Comparison of ENCODE assay signal across 18 cellular contexts in the genomic region with DNA sequence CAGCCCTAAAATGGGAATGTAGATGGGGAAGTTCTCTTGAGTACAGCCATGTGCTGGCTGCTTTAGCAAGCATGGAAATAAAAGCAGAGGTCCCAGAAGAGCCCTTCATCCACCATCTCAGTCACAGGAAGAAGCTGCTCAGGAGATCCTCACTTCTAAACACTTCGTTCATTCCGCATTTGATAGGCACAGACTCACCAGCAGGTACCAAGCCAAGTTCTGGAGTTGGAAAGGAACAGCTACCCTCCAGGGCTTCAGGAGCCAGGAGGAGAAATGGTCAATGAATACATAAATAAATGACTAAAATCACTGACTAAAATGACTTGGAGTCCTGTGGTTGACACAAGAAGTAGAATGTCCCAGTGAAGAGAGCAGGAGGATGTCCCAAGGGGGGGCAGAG. TPM values are rescaled to one million over a fixed set of nuclear protein-coding genes. Genes with fewer than 3 reads are reported as not detected.
A peak's percentile ranks its signal among the peaks of the same experiment; 100 is the strongest.
DNase-seq lines count a peak whose midpoint lies in the region; ATAC-seq and TF ChIP-seq lines count a peak whose summit lies in the region.
"Had no signal": no experiment of that assay in that cellular context is flagged by ENCODE, and none has a peak within 500 bp of the region (broad histone marks: within the 10 kb centered on the region; RNA-seq: fewer than 3 reads in every experiment).

No MANE protein-coding gene starts in this region.

- TF ChIP-seq EP300 in esophagus muscularis mucosa (IDR thresholded peaks at IDR 0.05): no peak

- in situ Hi-C loops in brain microvascular endothelial cell (cut with HindIII; ENCODE audit: low pct_ligation_motif_present, low sequenced_read_pairs): no loop called here

- intact Hi-C loops in esophagus muscularis mucosa (cut with DNase I): no loop called here

- no peaks in the 10 kb centered on the region for H3K9me3 ChIP-seq in SK-N-MC (ENCODE audit: low read depth, low read length)
- no peaks in the 10 kb centered on the region for H3K9me3 ChIP-seq in esophagus muscularis mucosa
- H3K9me3 ChIP-seq: A549, Peyer's patch had no signal

- no peak overlapping the region for H3K9ac ChIP-seq in SK-N-MC (ENCODE audit: insufficient read length)

- no peak for TF ChIP-seq CTCF in esophagus muscularis mucosa (IDR thresholded peaks at IDR 0.05)
- no peak for TF ChIP-seq CTCF in brain microvascular endothelial cell (IDR thresholded peaks at IDR 0.05; ENCODE audit: low read depth, low read length, missing control alignments)

- peaks cover 58% of the 10 kb centered on the region for H3K4me1 Mint-ChIP-seq in activated naive CD4-positive, alpha-beta T cell treated with anti-CD3 and anti-CD28 coated beads, Interleukin-2, amount 50 U/mL, for 24 hours

- H3K27ac ChIP-seq in SK-N-MC (0 out of 2 replicates have a peak overlapping the region, but pooled peaks have one; percentile 48), esophagus muscularis mucosa (replicated peaks in 1 of 4) (peak overlapping the region; percentile 11 to 64 (median 36)), brain microvascular endothelial cell (no peak overlapping the region)
- H3K27ac ChIP-seq: A549, C4-2B, Peyer's patch had no signal

- H3K4me3 Mint-ChIP-seq in activated naive CD4-positive, alpha-beta T cell treated with anti-CD3 and anti-CD28 coated beads, Interleukin-2, amount 50 U/mL, for 24 hours: peak overlapping the region; percentile 79

- H3K4me3 ChIP-seq in SK-N-MC (no peak overlapping the region; the same call in 1 of the 2 replicates), esophagus muscularis mucosa (no peak overlapping the region), brain microvascular endothelial cell (ENCODE audit: low read depth, low read length) (no peak overlapping the region)
- H3K4me3 ChIP-seq: A549, Peyer's patch had no signal

- H3K4me1 ChIP-seq in esophagus muscularis mucosa: peaks cover 0 to 70% (median 30%) of the 10 kb centered on the region in 4 donors
- H3K4me1 ChIP-seq: Peyer's patch had no signal

- H3K36me3 ChIP-seq in SK-N-MC (ENCODE audit: insufficient read depth, low read length): peaks cover 35% of the 10 kb centered on the region; the same call in 1 of the 2 replicates
- peaks cover 39 to 64% (median 44%) of the 10 kb centered on the region in 4 donors for H3K36me3 ChIP-seq in esophagus muscularis mucosa
- H3K36me3 ChIP-seq in brain microvascular endothelial cell (replicated peaks): no peaks in the 10 kb centered on the region

- H3K27me3 Mint-ChIP-seq in activated naive CD4-positive, alpha-beta T cell treated with anti-CD3 and anti-CD28 coated beads, Interleukin-2, amount 50 U/mL, for 24 hours: no peaks in the 10 kb centered on the region

- peak overlapping the region; percentile 68 for H3K27ac Mint-ChIP-seq in activated naive CD4-positive, alpha-beta T cell treated with anti-CD3 and anti-CD28 coated beads, Interleukin-2, amount 50 U/mL, for 24 hours

- H3K9me3 Mint-ChIP-seq in activated naive CD4-positive, alpha-beta T cell treated with anti-CD3 and anti-CD28 coated beads, Interleukin-2, amount 50 U/mL, for 24 hours: no peaks in the 10 kb centered on the region

- 65% methylated on average over 2 of the region's 2 CpGs for WGBS in esophagus muscularis mucosa

- ATAC-seq in GM19467 (IDR thresholded peaks at IDR 0.05; ENCODE audit: unreplicated experiment): no peak
- ATAC-seq: A549, HCT116 had no signal

- no peak for TF ChIP-seq POLR2A in esophagus muscularis mucosa (IDR thresholded peaks at IDR 0.05; ENCODE audit: low read depth)

- DNase-seq in activated naive CD4-positive, alpha-beta T cell (lab: John Stamatoyannopoulos, UW): no peak
- DNase-seq in SK-N-MC (ENCODE audit: low read depth, low spot score) (no peak), esophagus muscularis mucosa (ENCODE audit: extremely low spot score) (no peak), pons (ENCODE audit: low spot score) (no peak), brain microvascular endothelial cell (no peak)
- DNase-seq: Calu3, Karpas-422, MM.1S, NCI-H1105, NCI-H187 treated with DMSO at 0.1 percent for 48 hours, NCI-H510A treated with DMSO at 0.1 percent for 48 hours, Right ventricle myocardium superior had no signal

- H3K27me3 ChIP-seq in esophagus muscularis mucosa (no peaks in the 10 kb centered on the region), brain microvascular endothelial cell (replicated peaks) (no peaks in the 10 kb centered on the region)
- H3K27me3 ChIP-seq: Peyer's patch had no signal

- peaks cover 16% of the 10 kb centered on the region for H3K36me3 Mint-ChIP-seq in activated naive CD4-positive, alpha-beta T cell treated with anti-CD3 and anti-CD28 coated beads, Interleukin-2, amount 50 U/mL, for 24 hours

RNA-seq across cellular contexts. Expression of gene AXIN2, which starts 21.6 kb away (rescaled TPM):
- total RNA-seq in esophagus muscularis mucosa: 10 to 100 TPM; 17.2 to 63.4 (median 49.3) TPM
